Comparison of ENCODE assay signal across 8 cellular contexts in the genomic region with DNA sequence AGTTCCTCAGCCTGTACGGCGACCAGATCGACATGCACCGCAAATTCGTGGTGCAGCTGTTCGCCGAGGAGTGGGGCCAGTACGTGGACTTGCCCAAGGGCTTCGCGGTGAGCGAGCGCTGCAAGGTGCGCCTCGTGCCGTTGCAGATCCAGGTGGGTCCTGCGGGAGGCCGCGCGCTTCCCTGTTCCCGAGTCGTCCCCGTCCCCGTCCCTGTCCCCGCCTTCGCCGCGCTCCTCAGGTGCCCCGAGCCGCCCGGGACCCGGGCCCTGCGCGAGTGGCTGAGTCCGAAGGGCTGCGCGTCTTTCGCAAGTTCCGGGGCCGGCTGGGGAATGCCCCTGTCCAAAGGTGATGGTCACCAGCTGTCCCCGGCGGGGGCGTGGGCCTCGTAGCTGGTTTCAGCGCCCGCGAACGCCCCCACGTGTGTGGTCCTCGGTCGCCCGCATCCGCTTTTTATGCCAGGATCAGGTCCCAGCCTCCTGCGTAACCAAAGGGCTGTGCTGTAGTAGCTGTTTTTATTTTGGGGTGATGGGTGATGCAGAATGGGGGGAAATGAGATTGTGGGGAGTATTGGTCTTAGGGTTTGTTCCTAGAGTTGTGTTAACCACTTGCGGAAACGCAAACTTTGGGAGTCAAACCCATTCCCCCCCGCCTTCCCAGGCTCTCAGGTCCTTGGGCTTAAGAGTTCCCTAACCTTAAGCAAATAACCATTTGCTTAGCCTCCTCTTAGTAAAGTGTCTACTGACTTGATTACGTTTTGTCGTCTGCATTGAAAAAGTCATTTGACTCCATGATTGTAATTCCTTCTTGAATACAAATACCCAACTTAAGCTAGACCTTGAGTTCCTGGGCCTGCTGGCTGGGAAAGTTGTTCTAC. TPM values are rescaled to one million over a fixed set of nuclear protein-coding genes. Genes with fewer than 3 reads are reported as not detected.
DNase-seq lines count a peak whose midpoint lies in the region; ATAC-seq, FAIRE-seq and TF ChIP-seq lines count a peak whose summit lies in the region.

No MANE protein-coding gene starts in this region.

- intact Hi-C loops in heart left ventricle (cut with DNase I) = loop anchor here in 1 of 10 donors (10.0 kb wide), 1 partner anchor 170 kb away; no protein-coding TSS in a partner anchor
- intact Hi-C loops in uterus (cut with DNase I; ENCODE audit: low total_unique reads) = no loop called here

- peak overlapping the region; percentile 10 for H2BK5ac ChIP-seq in trophoblast cell (ENCODE audit: low read depth, low read length, poor library complexity)

- H3K23ac ChIP-seq in trophoblast cell (ENCODE audit: low read length) = peak overlapping the region; percentile 11

- peak overlapping the region; percentile 61 for H3K27ac ChIP-seq in CD4-positive, CD25-positive, alpha-beta regulatory T cell (ENCODE audit: insufficient read depth, low read length, poor library complexity, severe bottlenecking)
- peak overlapping the region; percentile 74 to 97 (median 90) for H3K27ac ChIP-seq in heart left ventricle
- H3K27ac ChIP-seq in trophoblast cell (ENCODE audit: low read depth, low read length) = peak overlapping the region; percentile 72
- peak overlapping the region; percentile 82 to 90 for H3K27ac ChIP-seq in uterus

- H3K36me3 Mint-ChIP-seq in CD4-positive, CD25-positive, alpha-beta regulatory T cell = no peaks in the 10 kb centered on the region
- H3K36me3 Mint-ChIP-seq in activated naive CD8-positive, alpha-beta T cell = no peaks in the 10 kb centered on the region

- peaks cover 26% of the 10 kb centered on the region for H3K27me3 Mint-ChIP-seq in CD4-positive, CD25-positive, alpha-beta regulatory T cell
- H3K27me3 Mint-ChIP-seq in activated naive CD8-positive, alpha-beta T cell = peaks cover 10% of the 10 kb centered on the region

- peaks cover 7% of the 10 kb centered on the region for H3K79me1 ChIP-seq in trophoblast cell (ENCODE audit: low read length)

- H2AFZ ChIP-seq in trophoblast cell (ENCODE audit: insufficient read depth, low read length, poor library complexity) = peak overlapping the region; percentile 91

- no peaks in the 10 kb centered on the region for H3K36me3 ChIP-seq in CD4-positive, CD25-positive, alpha-beta regulatory T cell (ENCODE audit: control insufficient read depth, insufficient read depth, low read length)
- H3K36me3 ChIP-seq in heart left ventricle (no peaks in the 10 kb centered on the region), trophoblast cell (ENCODE audit: control insufficient read depth in 1 of 2, insufficient read depth in 2 of 2, low read length in 2 of 2) (no peaks in the 10 kb centered on the region), uterus (no peaks in the 10 kb centered on the region)

- H3K9me3 ChIP-seq in CD4-positive, CD25-positive, alpha-beta regulatory T cell (ENCODE audit: control insufficient read depth in 2 of 2, low read length in 2 of 2) = no peaks in the 10 kb centered on the region
- H3K9me3 ChIP-seq in heart left ventricle = no peaks in the 10 kb centered on the region
- peaks cover 2% of the 10 kb centered on the region for H3K9me3 ChIP-seq in trophoblast cell (ENCODE audit: insufficient read depth, low read depth, low read length)
- H3K9me3 ChIP-seq in uterus = no peaks in the 10 kb centered on the region

- peaks cover 4% of the 10 kb centered on the region for H3K27me3 ChIP-seq in CD4-positive, CD25-positive, alpha-beta regulatory T cell (ENCODE audit: control insufficient read depth, insufficient read depth, low read length)
- H3K27me3 ChIP-seq in heart left ventricle (no peaks in the 10 kb centered on the region), trophoblast cell (ENCODE audit: insufficient read depth, low read length) (no peaks in the 10 kb centered on the region), uterus (no peaks in the 10 kb centered on the region)

- peak overlapping the region; percentile 34 for H4K8ac ChIP-seq in trophoblast cell (ENCODE audit: low read depth, low read length)

- peak overlapping the region; percentile 94 for H3K4me2 ChIP-seq in trophoblast cell (ENCODE audit: low read length)

- no peak overlapping the region for H2AK5ac ChIP-seq in trophoblast cell (ENCODE audit: low read length)

- no peaks in the 10 kb centered on the region for H3K9me3 Mint-ChIP-seq in CD4-positive, CD25-positive, alpha-beta regulatory T cell
- no peaks in the 10 kb centered on the region for H3K9me3 Mint-ChIP-seq in activated naive CD8-positive, alpha-beta T cell (ENCODE audit: low read depth)

- peak overlapping the region; percentile 89 for H3K4me3 ChIP-seq in CD4-positive, CD25-positive, alpha-beta regulatory T cell (ENCODE audit: low read depth, low read length)
- peak overlapping the region; percentile 75 to 95 (median 83) for H3K4me3 ChIP-seq in heart left ventricle
- H3K4me3 ChIP-seq in trophoblast cell (ENCODE audit: low read depth, low read length) = peak overlapping the region; percentile 100
- peak overlapping the region; percentile 59 to 87 for H3K4me3 ChIP-seq in uterus

- peak overlapping the region; percentile 81 for H3K18ac ChIP-seq in trophoblast cell (ENCODE audit: low read length)

- H2BK12ac ChIP-seq in trophoblast cell (ENCODE audit: low read length) = no peak overlapping the region

- H3K79me2 ChIP-seq in trophoblast cell (ENCODE audit: control insufficient read depth, insufficient read depth, low read length, poor library complexity) = peaks cover 4% of the 10 kb centered on the region

- WGBS in heart left ventricle, 4 donors = 1 to 2% (median 1%) methylated on average over 13 to 58 of the region's 58 CpGs
- WGBS in trophoblast cell (ENCODE audit: extremely low coverage, insufficient coverage, insufficient read length) = no CpG with 5 or more reads among the region's 58 CpGs

- peak overlapping the region; percentile 76 for H3K14ac ChIP-seq in trophoblast cell (ENCODE audit: low read length)

- no peak for TF ChIP-seq POLR2A in heart left ventricle (IDR thresholded peaks at IDR 0.05)
- no peak for TF ChIP-seq POLR2A in uterus (IDR thresholded peaks at IDR 0.05)

- H3K9ac ChIP-seq in trophoblast cell (ENCODE audit: low read length) = peak overlapping the region; percentile 98

- peak overlapping the region; percentile 53 for H4K91ac ChIP-seq in trophoblast cell (ENCODE audit: low read depth, low read length)

- FAIRE-seq in RCC 7860 (lab: Jason Lieb, UNC) = no peak

- TF ChIP-seq CTCF in heart left ventricle (IDR thresholded peaks at IDR 0.05) = peak in 1 of 12 donors; percentile 16
- TF ChIP-seq CTCF in uterus (IDR thresholded peaks at IDR 0.05) = no peak

- peak overlapping the region; percentile 88 to 95 (median 92) for H3K4me3 Mint-ChIP-seq in CD4-positive, CD25-positive, alpha-beta regulatory T cell
- H3K4me3 Mint-ChIP-seq in activated naive CD8-positive, alpha-beta T cell = peak overlapping the region; percentile 89

- ATAC-seq in CD4-positive, CD25-positive, alpha-beta regulatory T cell (ENCODE audit: low read depth in 2 of 2) = no peak
- ATAC-seq in GM19324 (IDR thresholded peaks at IDR 0.05; ENCODE audit: low FRiP score, unreplicated experiment) = peak; percentile 48
- ATAC-seq in HG03378 (IDR thresholded peaks at IDR 0.05; ENCODE audit: unreplicated experiment) = peak; percentile 41
- ATAC-seq in heart left ventricle = peak; percentile 36 to 70 (median 61)

- peak in 2 of 3 donors; percentile 40 to 64 for DNase-seq in CD4-positive, CD25-positive, alpha-beta regulatory T cell
- DNase-seq in RCC 7860 (ENCODE audit: low spot score) = peak; percentile 32
- peak; percentile 71 to 86 (median 81) for DNase-seq in heart left ventricle
- peak; percentile 83 to 85 for DNase-seq in trophoblast cell
- peak; percentile 67 for DNase-seq in uterus

- peaks cover 19% of the 10 kb centered on the region for H3K4me1 ChIP-seq in CD4-positive, CD25-positive, alpha-beta regulatory T cell (ENCODE audit: control insufficient read depth, insufficient read depth, low read length, poor library complexity, severe bottlenecking)
- H3K4me1 ChIP-seq in heart left ventricle (peaks cover 4 to 49% (median 33%) of the 10 kb centered on the region in 12 donors), trophoblast cell (ENCODE audit: control insufficient read depth in 1 of 2, insufficient read depth in 2 of 2, low read length in 2 of 2) (peaks cover 0 to 5% of the 10 kb centered on the region in 2 experiments), uterus (no peaks in the 10 kb centered on the region)

- H3K27ac Mint-ChIP-seq in CD4-positive, CD25-positive, alpha-beta regulatory T cell = peak overlapping the region; percentile 54 to 89 (median 77)
- H3K27ac Mint-ChIP-seq in activated naive CD8-positive, alpha-beta T cell = peak overlapping the region; percentile 65

- H4K12ac ChIP-seq in trophoblast cell (ENCODE audit: low read depth, low read length) = peak overlapping the region; percentile 43

- H2BK120ac ChIP-seq in trophoblast cell (ENCODE audit: insufficient read depth, low read length, poor library complexity) = peak overlapping the region; percentile 21

- H3K4me1 Mint-ChIP-seq in CD4-positive, CD25-positive, alpha-beta regulatory T cell = peaks cover 14 to 46% (median 27%) of the 10 kb centered on the region in 4 donors
- peaks cover 33% of the 10 kb centered on the region for H3K4me1 Mint-ChIP-seq in activated naive CD8-positive, alpha-beta T cell (ENCODE audit: low read depth)

- peak overlapping the region; percentile 16 for H3K4ac ChIP-seq in trophoblast cell (ENCODE audit: low read depth, low read length)

RNA-seq across cellular contexts. Expression of a gene that starts 0.6 kb away (rescaled TPM):
- total RNA-seq in CD4-positive, CD25-positive, alpha-beta regulatory T cell = 13.1 TPM
- 10 to 100 TPM; 30.8 to 38.7 (median 36.2) TPM for polyA plus RNA-seq in CD4-positive, CD25-positive, alpha-beta regulatory T cell
- total RNA-seq in heart left ventricle = 10 to 100 TPM; 44.8 to 98.6 (median 73.8) TPM
- 10 to 100 TPM; 42.3 to 48.9 TPM for polyA plus RNA-seq in heart left ventricle
- polyA plus RNA-seq in trophoblast cell (2013) = 13.8 and 14.2 TPM in 2 replicates
- total RNA-seq in uterus = 100 to 1,000 TPM in 1 of 4 donors, 10 to 100 TPM in 3; 30.7 to 141 (median 71.5) TPM

Comparison
In these comparisons a context has a peak if more than half of its experiments do, and no peak if none do; other contexts are left out.
1. ATAC-seq: peak in GM19324 (single experiment), HG03378 (single experiment) and heart left ventricle (4 of 4); none in CD4-positive, CD25-positive, alpha-beta regulatory T cell (0 of 2).
2. DNase-seq: peak in every context shown above with its lines; median percentile 84 in trophoblast cell; 81 in heart left ventricle; 67 in uterus; 52 in CD4-positive, CD25-positive, alpha-beta regulatory T cell; 32 in RCC 7860.
3. Peak in every context shown above with its lines, with median percentiles within 50 percentile points of each other: H3K27ac ChIP-seq and H3K4me3 ChIP-seq.